In genomic region chr19:55254625-55254977, GRCh38 we compare ENCODE assay signal across 9 cellular contexts. TPM values are rescaled to one million over a fixed set of nuclear protein-coding genes. Genes with fewer than 3 reads are reported as not detected.
DNase-seq lines count a peak whose midpoint lies in the region; ATAC-seq and TF ChIP-seq lines count a peak whose summit lies in the region.
"Had no signal": no experiment of that assay in that cellular context is flagged by ENCODE, and none has a peak within 500 bp of the region (broad histone marks: within the 10 kb centered on the region; RNA-seq: fewer than 3 reads in every experiment).

No MANE protein-coding gene starts in this region.

- 59 to 61% methylated on average over 3 to 5 of the region's 6 CpGs for WGBS in lower leg skin, 2 donors

- ATAC-seq in activated T-cell treated with anti-CD3 and anti-CD28 coated beads, Interleukin-2, amount 50 U/mL, for 4 hours, result no peak

- intact Hi-C loops in lower leg skin (cut with DNase I; ENCODE audit: low total_unique reads), result no loop called here

- H3K4me1 Mint-ChIP-seq in activated T-cell treated with anti-CD3 and anti-CD28 coated beads, Interleukin-2, amount 50 U/mL, for 4 hours (ENCODE audit: low read depth), result peaks cover 73% of the 10 kb centered on the region
- H3K4me1 Mint-ChIP-seq in activated naive CD4-positive, alpha-beta T cell treated with anti-CD3 and anti-CD28 coated beads, Interleukin-2, amount 50 U/mL, for 24 hours, result peaks cover 61% of the 10 kb centered on the region
- H3K4me1 Mint-ChIP-seq in type B pancreatic cell (ENCODE audit: unreplicated experiment), result peaks cover 51% of the 10 kb centered on the region

- no peaks in the 10 kb centered on the region for H3K9me3 Mint-ChIP-seq in activated T-cell treated with anti-CD3 and anti-CD28 coated beads, Interleukin-2, amount 50 U/mL, for 4 hours
- no peaks in the 10 kb centered on the region for H3K9me3 Mint-ChIP-seq in activated naive CD4-positive, alpha-beta T cell treated with anti-CD3 and anti-CD28 coated beads, Interleukin-2, amount 50 U/mL, for 24 hours
- no peaks in the 10 kb centered on the region for H3K9me3 Mint-ChIP-seq in type B pancreatic cell

- H3K4me3 Mint-ChIP-seq in activated T-cell treated with anti-CD3 and anti-CD28 coated beads, Interleukin-2, amount 50 U/mL, for 4 hours, result peak overlapping the region; percentile 97
- H3K4me3 Mint-ChIP-seq in activated naive CD4-positive, alpha-beta T cell treated with anti-CD3 and anti-CD28 coated beads, Interleukin-2, amount 50 U/mL, for 24 hours, result peak overlapping the region; percentile 97
- peak overlapping the region; percentile 39 for H3K4me3 Mint-ChIP-seq in type B pancreatic cell

- DNase-seq in activated T-cell treated with anti-CD3 and anti-CD28 coated beads, Interleukin-2, amount 50 U/mL, for 4 hours, result no peak
- DNase-seq in activated T-cell treated with anti-CD3 and anti-CD28 coated beads for 4 hours (no peak), medulla oblongata (ENCODE audit: extremely low spot score) (peak; percentile 3), type B pancreatic cell (ENCODE audit: extremely low spot score, unreplicated experiment) (no peak), hepatic stellate cell (ENCODE audit: low spot score) (no peak), lower leg skin (ENCODE audit: low spot score in 2 of 2) (no peak)
- DNase-seq in stimulated activated CD4-positive, alpha-beta T cell treated with anti-CD3 and anti-CD28 coated beads, Interleukin-12 subunit alpha, Interleukin-12 subunit beta, amount 100 ng/mL, for 4 hours, result no peak
- DNase-seq: BE2C had no signal

- H3K27ac Mint-ChIP-seq in activated naive CD4-positive, alpha-beta T cell treated with anti-CD3 and anti-CD28 coated beads, Interleukin-2, amount 50 U/mL, for 24 hours, result peak overlapping the region; percentile 98
- H3K27ac Mint-ChIP-seq in type B pancreatic cell, result no peak overlapping the region

- no peak overlapping the region for H3K4me3 ChIP-seq in lower leg skin (ENCODE audit: low read depth, poor library complexity, severe bottlenecking)

- peaks cover 16% of the 10 kb centered on the region for H3K36me3 Mint-ChIP-seq in activated T-cell treated with anti-CD3 and anti-CD28 coated beads, Interleukin-2, amount 50 U/mL, for 4 hours (ENCODE audit: insufficient read depth)
- peaks cover 14% of the 10 kb centered on the region for H3K36me3 Mint-ChIP-seq in activated naive CD4-positive, alpha-beta T cell treated with anti-CD3 and anti-CD28 coated beads, Interleukin-2, amount 50 U/mL, for 24 hours
- no peaks in the 10 kb centered on the region for H3K36me3 Mint-ChIP-seq in type B pancreatic cell

- TF ChIP-seq POLR2A in lower leg skin (IDR thresholded peaks at IDR 0.05), result no peak

- no peaks in the 10 kb centered on the region for H3K27me3 Mint-ChIP-seq in activated T-cell treated with anti-CD3 and anti-CD28 coated beads, Interleukin-2, amount 50 U/mL, for 4 hours (ENCODE audit: low read depth)
- H3K27me3 Mint-ChIP-seq in activated naive CD4-positive, alpha-beta T cell treated with anti-CD3 and anti-CD28 coated beads, Interleukin-2, amount 50 U/mL, for 24 hours, result no peaks in the 10 kb centered on the region
- H3K27me3 Mint-ChIP-seq in type B pancreatic cell, result no peaks in the 10 kb centered on the region

- TF ChIP-seq CTCF in type B pancreatic cell (conservative IDR thresholded peaks at IDR 0.05), result no peak
- TF ChIP-seq CTCF in lower leg skin (IDR thresholded peaks at IDR 0.05), result no peak

RNA-seq across cellular contexts. Expression of gene PPP6R1, which starts 4.2 kb away (rescaled TPM):
- 100 to 1,000 TPM; 256 to 326 (median 285) TPM for total RNA-seq in activated T-cell treated with anti-CD3 and anti-CD28 coated beads, Interleukin-2, amount 50 U/mL, for 4 hours
- total RNA-seq in type B pancreatic cell (ENCODE audit: low replicate concordance), result 71.5 and 72.3 TPM in 2 replicates
- total RNA-seq in lower leg skin, result 10 to 100 TPM; 29.4 to 47.9 (median 37.5) TPM

RNA-seq across cellular contexts. Expression of gene HSPBP1, which starts 25.3 kb away (rescaled TPM):
- 100 to 1,000 TPM; 113 to 139 (median 121) TPM for total RNA-seq in activated T-cell treated with anti-CD3 and anti-CD28 coated beads, Interleukin-2, amount 50 U/mL, for 4 hours
- total RNA-seq in type B pancreatic cell (ENCODE audit: low replicate concordance), result 37.8 and 50.7 TPM in 2 replicates
- 10 to 100 TPM; 17.8 to 35.5 (median 25.6) TPM for total RNA-seq in lower leg skin

RNA-seq across cellular contexts. Expression of gene TMEM86B, which starts 26.0 kb away (rescaled TPM):
- 1 to 10 TPM; 5.8 to 6.9 (median 6.2) TPM for total RNA-seq in activated T-cell treated with anti-CD3 and anti-CD28 coated beads, Interleukin-2, amount 50 U/mL, for 4 hours
- total RNA-seq in type B pancreatic cell (ENCODE audit: low replicate concordance) (14.4 and 19.0 TPM in 2 replicates), lower leg skin (1 to 10 TPM; 1.1 to 2.4 (median 1.6) TPM)

RNA-seq across cellular contexts. Expression of gene BRSK1, which starts 29.2 kb away (rescaled TPM):
- total RNA-seq in activated T-cell treated with anti-CD3 and anti-CD28 coated beads, Interleukin-2, amount 50 U/mL, for 4 hours, result 1 to 10 TPM; 4.0 to 6.5 (median 5.0) TPM
- total RNA-seq in type B pancreatic cell (ENCODE audit: low replicate concordance) (9.8 and 32.3 TPM in 2 replicates), lower leg skin (1 to 10 TPM in 1 of 4 donors, under 1 TPM in 1, not detected in 2; 0.44 to 4.6 TPM)

RNA-seq across cellular contexts. Expression of gene PTPRH, which starts 45.3 kb away (rescaled TPM):
- total RNA-seq in activated T-cell treated with anti-CD3 and anti-CD28 coated beads, Interleukin-2, amount 50 U/mL, for 4 hours, result under 1 TPM; 0.11 to 0.38 (median 0.11) TPM
- 3.9 and 4.3 TPM in 2 replicates for total RNA-seq in type B pancreatic cell (ENCODE audit: low replicate concordance)
- total RNA-seq in lower leg skin, result 1 to 10 TPM in 1 of 4 donors, under 1 TPM in 3; 0.22 to 1.3 (median 0.52) TPM

Comparison
In these comparisons a context has a peak if more than half of its experiments do, and no peak if none do; other contexts are left out.
1. H3K4me3 Mint-ChIP-seq: peak in every context shown above with its lines; median percentile 97 in activated T-cell treated with anti-CD3 and anti-CD28 coated beads, Interleukin-2, amount 50 U/mL, for 4 hours; 97 in activated naive CD4-positive, alpha-beta T cell treated with anti-CD3 and anti-CD28 coated beads, Interleukin-2, amount 50 U/mL, for 24 hours; 39 in type B pancreatic cell.